In genomic region chr12:93020225-93020997, GRCh38 we compare ENCODE assay signal across 14 cellular contexts.
DNase-seq lines count a peak whose midpoint lies in the region; TF ChIP-seq lines count a peak whose summit lies in the region.
"Had no signal": no experiment of that assay in that cellular context is flagged by ENCODE, and none has a peak within 500 bp of the region (broad histone marks: within the 10 kb centered on the region; RNA-seq: fewer than 3 reads in every experiment).

No MANE protein-coding gene starts in this region.

- DNase-seq in ELF-1 (ENCODE audit: low read depth, low spot score), result peak; percentile 35
- peak; percentile 28 for DNase-seq in NCI-H2196 (lab: John Stamatoyannopoulos, UW; ENCODE audit: unreplicated experiment)
- no peak for DNase-seq in progenitor cell of endocrine pancreas (ENCODE audit: low spot score, unreplicated experiment)
- DNase-seq in lower leg skin (ENCODE audit: low spot score in 2 of 2), result no peak
- DNase-seq in GM10248 (ENCODE audit: extremely low spot score), result no peak
- DNase-seq in putamen (ENCODE audit: low spot score), result no peak
- DNase-seq: CD8-positive, alpha-beta memory T cell; left cardiac atrium; NCI-H146 had no signal

- intact Hi-C loops in lower leg skin (cut with DNase I; ENCODE audit: low total_unique reads), result no loop called here

- H3K36me3 Mint-ChIP-seq in progenitor cell of endocrine pancreas (ENCODE audit: insufficient read depth), result no peaks in the 10 kb centered on the region
- H3K36me3 Mint-ChIP-seq: activated naive CD4-positive, alpha-beta T cell treated with anti-CD3 and anti-CD28 coated beads, Interleukin-2, amount 50 U/mL, for 72 hours; CD8-positive, alpha-beta memory T cell had no signal

- CTCF ChIA-PET in GM10248 (lab: Yijun Ruan, JAX), result interaction anchor here (1.3 to 5.0 kb wide), 5 partner anchors 11 to 1082 kb away, joined by 3 to 30 read pairs (median 4); no protein-coding TSS in a partner anchor

- H3K9me3 ChIP-seq in esophagus (ENCODE audit: control insufficient read depth in 2 of 2, insufficient read depth in 1 of 2, low read depth in 1 of 2, low read length in 1 of 2), result no peaks in the 10 kb centered on the region
- H3K9me3 ChIP-seq: gastroesophageal sphincter had no signal

- TF ChIP-seq CTCF in progenitor cell of endocrine pancreas (IDR thresholded peaks at IDR 0.05; ENCODE audit: unreplicated experiment) (no peak), lower leg skin (IDR thresholded peaks at IDR 0.05) (no peak), GM10248 (IDR thresholded peaks at IDR 0.05; ENCODE audit: control extremely low read depth, extremely low read depth, low read depth, missing control alignments) (no peak)

- no peak overlapping the region for H3K4me3 ChIP-seq in esophagus (ENCODE audit: low read depth in 1 of 2, low read length in 2 of 2)
- no peak overlapping the region for H3K4me3 ChIP-seq in lower leg skin (ENCODE audit: low read depth, poor library complexity, severe bottlenecking)
- H3K4me3 ChIP-seq: gastroesophageal sphincter had no signal

- peaks cover 54% of the 10 kb centered on the region for H3K4me1 Mint-ChIP-seq in progenitor cell of endocrine pancreas (ENCODE audit: low read depth)
- H3K4me1 Mint-ChIP-seq: CD8-positive, alpha-beta memory T cell had no signal

- no peaks in the 10 kb centered on the region for H3K27me3 ChIP-seq in esophagus (ENCODE audit: control insufficient read depth in 1 of 2, insufficient read depth in 2 of 2, low read length in 2 of 2)
- H3K27me3 ChIP-seq: gastroesophageal sphincter had no signal

- H3K27me3 Mint-ChIP-seq in progenitor cell of endocrine pancreas, result no peaks in the 10 kb centered on the region
- H3K27me3 Mint-ChIP-seq: CD8-positive, alpha-beta memory T cell had no signal

- POLR2A ChIA-PET in GM10248 (lab: Yijun Ruan, JAX), result no interaction called here

- H3K27ac Mint-ChIP-seq in progenitor cell of endocrine pancreas, result peak overlapping the region; percentile 93
- H3K27ac Mint-ChIP-seq: activated naive CD4-positive, alpha-beta T cell treated with anti-CD3 and anti-CD28 coated beads, Interleukin-2, amount 50 U/mL, for 72 hours; CD8-positive, alpha-beta memory T cell; T-helper 2 cell treated with Interferon-gamma antibody and Interleukin-4, amounts not matched to agents 5 μg/mL and 100 μg/mL, for 36 hours had no signal

- H3K27ac ChIP-seq in esophagus (ENCODE audit: low read depth in 2 of 2, low read length in 1 of 2), result peak overlapping the region; percentile 81 to 94
- H3K27ac ChIP-seq: gastroesophageal sphincter, HL-60 had no signal

- 35 to 40% methylated on average over 8 of the region's 8 CpGs for WGBS in esophagus, 2 donors
- WGBS in lower leg skin, 2 donors, result 56 to 59% methylated on average over 8 of the region's 8 CpGs

- no peaks in the 10 kb centered on the region for H3K9me3 Mint-ChIP-seq in progenitor cell of endocrine pancreas (ENCODE audit: low read depth)
- H3K9me3 Mint-ChIP-seq: activated naive CD4-positive, alpha-beta T cell treated with anti-CD3 and anti-CD28 coated beads, Interleukin-2, amount 50 U/mL, for 72 hours; CD8-positive, alpha-beta memory T cell; T-helper 2 cell treated with Interferon-gamma antibody and Interleukin-4, amounts not matched to agents 5 μg/mL and 100 μg/mL, for 36 hours had no signal

- no peak overlapping the region for H3K4me3 Mint-ChIP-seq in progenitor cell of endocrine pancreas (ENCODE audit: low read depth)
- H3K4me3 Mint-ChIP-seq: CD8-positive, alpha-beta memory T cell; T-helper 2 cell treated with Interferon-gamma antibody and Interleukin-4, amounts not matched to agents 5 μg/mL and 100 μg/mL, for 36 hours had no signal

- no peak for TF ChIP-seq POLR2A in lower leg skin (IDR thresholded peaks at IDR 0.05)

- H3K36me3 ChIP-seq in esophagus (ENCODE audit: control insufficient read depth in 2 of 2, insufficient read depth in 2 of 2, low read length in 1 of 2), result no peaks in the 10 kb centered on the region
- H3K36me3 ChIP-seq: gastroesophageal sphincter had no signal

- H3K4me1 ChIP-seq in esophagus (ENCODE audit: control insufficient read depth in 2 of 2, insufficient read depth in 2 of 2, low read length in 1 of 2), result peaks cover 0 to 7% of the 10 kb centered on the region in 2 donors
- H3K4me1 ChIP-seq: gastroesophageal sphincter had no signal

Comparison
In these comparisons a context has a peak if more than half of its experiments do, and no peak if none do; other contexts are left out.
1. DNase-seq: peak in ELF-1 (single experiment) and NCI-H2196 (single experiment); none in progenitor cell of endocrine pancreas (single experiment), lower leg skin (0 of 2), GM10248 (single experiment) and putamen (single experiment).